Comparison of ENCODE assay signal across 7 cellular contexts in the genomic region with DNA sequence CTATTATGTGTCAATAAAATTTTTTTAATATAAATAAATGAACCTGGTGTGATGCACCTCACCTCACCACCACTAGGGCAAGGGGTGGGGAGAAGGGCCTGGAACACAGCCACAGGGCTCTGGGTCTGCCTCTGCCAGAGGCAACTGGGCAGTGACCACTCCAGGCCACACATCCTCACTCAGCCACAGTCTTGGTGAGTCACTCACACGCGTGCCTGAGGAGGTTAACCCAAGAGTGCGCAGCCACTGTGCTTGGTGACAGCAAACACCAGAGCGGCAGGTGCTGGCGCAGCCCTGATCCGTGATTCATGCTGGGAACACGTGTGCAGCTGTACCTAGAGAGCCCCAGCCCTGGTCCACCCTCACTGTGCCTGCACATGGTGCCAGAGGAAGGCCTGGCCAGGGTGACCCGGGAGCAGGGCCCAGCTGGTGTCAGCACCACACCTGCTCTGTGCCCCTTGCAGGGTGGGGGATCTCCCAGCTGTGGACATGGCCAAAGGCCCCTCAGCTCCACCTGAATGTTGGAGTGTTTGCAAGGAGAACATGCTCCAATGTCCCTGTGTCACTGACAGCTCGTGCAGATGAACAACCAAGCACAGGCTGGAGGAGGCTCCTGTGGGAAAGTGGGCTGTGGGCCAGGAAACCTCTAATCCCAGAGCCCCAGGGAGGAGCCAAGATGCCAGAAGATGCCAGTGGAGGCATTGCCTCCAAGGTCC. TPM values are rescaled to one million over a fixed set of nuclear protein-coding genes. Genes with fewer than 3 reads are reported as not detected.
DNase-seq lines count a peak whose midpoint lies in the region; ATAC-seq, FAIRE-seq and TF ChIP-seq lines count a peak whose summit lies in the region.

No MANE protein-coding gene starts in this region.

- 0 out of 2 replicates have a peak, but pooled peaks cover 3% of the 10 kb centered on the region for H3K9me1 ChIP-seq in IMR-90 (ENCODE audit: insufficient read depth, low read length)

- H2AK5ac ChIP-seq in IMR-90 (ENCODE audit: low read depth, low read length): no peak overlapping the region

- H3K23ac ChIP-seq in IMR-90 (ENCODE audit: low read depth, low read length): no peak overlapping the region

- DNase-seq in DND-41 (no peak), IMR-90 (peak; percentile 43), ascending aorta (ENCODE audit: low spot score in 2 of 2) (peak in 1 of 2 donors; percentile 79), lung (ENCODE audit: low spot score) (peak; percentile 58), hypothalamus (lab: John Stamatoyannopoulos, UW) (no peak), GM12892 (ENCODE audit: insufficient read length) (no peak)

- POLR2A ChIA-PET in IMR-90 (lab: Charles Lee; ENCODE audit: unreplicated experiment): no interaction called here

- dilution Hi-C loops in IMR-90 (cut with HindIII; ENCODE audit: low sequenced_read_pairs, unreplicated experiment): no loop called here

- no peak overlapping the region for H3K27ac ChIP-seq in DND-41 (ENCODE audit: low read length)
- no peak overlapping the region for H3K27ac ChIP-seq in IMR-90 (ENCODE audit: insufficient read depth, low read length)
- peak overlapping the region; percentile 93 to 94 for H3K27ac ChIP-seq in ascending aorta
- no peak overlapping the region for H3K27ac ChIP-seq in lung (ENCODE audit: low read depth in 1 of 2, low read length in 1 of 2)

- ATAC-seq in DND-41 (ENCODE audit: insufficient read depth, low read depth) (no peak), IMR-90 (ENCODE audit: low read depth) (no peak), lung (ENCODE audit: insufficient read depth, low FRiP score) (no peak), HG03039 (IDR thresholded peaks at IDR 0.05; ENCODE audit: unreplicated experiment) (no peak)

- peaks cover 0 to 3% of the 10 kb centered on the region in 2 experiments; a peak in 2 of 4 replicates for H3K79me1 ChIP-seq in IMR-90 (ENCODE audit: low read depth in 1 of 2, low read length in 2 of 2)

- peak; percentile 36 for TF ChIP-seq CTCF in DND-41 (IDR thresholded peaks at IDR 0.05; ENCODE audit: borderline replicate concordance, extremely low read depth, low read length, poor library complexity, severe bottlenecking)
- TF ChIP-seq CTCF in IMR-90 (conservative IDR thresholded peaks at IDR 0.05; ENCODE audit: low read depth, low read length): peak; percentile 27; the same call in 1 of the 2 replicates
- peak; percentile 12 to 30 (median 12) for TF ChIP-seq CTCF in ascending aorta (IDR thresholded peaks at IDR 0.05)
- no peak for TF ChIP-seq CTCF in lung (IDR thresholded peaks at IDR 0.05; ENCODE audit: control extremely low read depth, extremely low read depth)

- peaks cover 22% of the 10 kb centered on the region for H3K4me1 ChIP-seq in DND-41 (ENCODE audit: insufficient read depth, low read length)
- no peaks in the 10 kb centered on the region for H3K4me1 ChIP-seq in IMR-90 (ENCODE audit: control insufficient read depth, insufficient read depth, low read length)
- H3K4me1 ChIP-seq in ascending aorta: peaks cover 0 to 4% of the 10 kb centered on the region in 2 donors
- no peaks in the 10 kb centered on the region for H3K4me1 ChIP-seq in lung (ENCODE audit: control insufficient read depth in 2 of 2, insufficient read depth in 2 of 2, low read length in 2 of 2)

- no peak overlapping the region for H3K9ac ChIP-seq in DND-41 (ENCODE audit: low read depth, low read length)
- H3K9ac ChIP-seq in IMR-90 (ENCODE audit: low read depth, low read length): no peak overlapping the region

- no peak overlapping the region for H2BK20ac ChIP-seq in IMR-90 (ENCODE audit: low read depth, low read length)

- in situ Hi-C loops in IMR-90 (cut with MboI; ENCODE audit: low sequenced_read_pairs): no loop called here

- peaks cover 11% of the 10 kb centered on the region for H3K79me2 ChIP-seq in DND-41 (ENCODE audit: insufficient read depth, low read length)

- H3K4me2 ChIP-seq in DND-41 (ENCODE audit: insufficient read depth, low read length) (peak overlapping the region; percentile 87), IMR-90 (ENCODE audit: low read depth, low read length) (no peak overlapping the region)

- no peaks in the 10 kb centered on the region for H3K9me3 ChIP-seq in DND-41 (ENCODE audit: insufficient read depth, low read length, severe bottlenecking)
- H3K9me3 ChIP-seq in IMR-90 (ENCODE audit: control insufficient read depth, insufficient read depth, low read length): no peaks in the 10 kb centered on the region
- no peaks in the 10 kb centered on the region for H3K9me3 ChIP-seq in ascending aorta
- H3K9me3 ChIP-seq in lung (ENCODE audit: control insufficient read depth in 2 of 2, insufficient read depth in 1 of 2, low read length in 1 of 2): no peaks in the 10 kb centered on the region

- no peak overlapping the region for H2BK15ac ChIP-seq in IMR-90 (ENCODE audit: low read depth, low read length)

- no peak overlapping the region for H3K4ac ChIP-seq in IMR-90 (ENCODE audit: low read depth, low read length)

- H3K36me3 ChIP-seq in DND-41 (ENCODE audit: insufficient read depth, low read length): no peaks in the 10 kb centered on the region
- no peaks in the 10 kb centered on the region for H3K36me3 ChIP-seq in IMR-90 (ENCODE audit: control insufficient read depth, insufficient read depth, low read length)
- H3K36me3 ChIP-seq in ascending aorta: no peaks in the 10 kb centered on the region
- no peaks in the 10 kb centered on the region for H3K36me3 ChIP-seq in lung (ENCODE audit: control insufficient read depth in 2 of 2, insufficient read depth in 2 of 2, low read length in 2 of 2)

- FAIRE-seq in GM12892 (lab: Jason Lieb, UNC): no peak

- TF ChIP-seq POLR2A in IMR-90 (IDR thresholded peaks at IDR 0.05; ENCODE audit: low read depth, low read length): no peak
- TF ChIP-seq POLR2A in GM12892 (IDR thresholded peaks at IDR 0.05; ENCODE audit: low read depth, low read length): no peak

- H3K4me3 ChIP-seq in DND-41 (ENCODE audit: low read depth in 1 of 2, low read length in 2 of 2): no peak overlapping the region
- no peak overlapping the region for H3K4me3 ChIP-seq in IMR-90 (ENCODE audit: insufficient read depth, low read depth, low read length)
- H3K4me3 ChIP-seq in ascending aorta: no peak overlapping the region
- H3K4me3 ChIP-seq in lung: no peak overlapping the region

- H2AFZ ChIP-seq in DND-41 (ENCODE audit: low read depth, low read length): no peak overlapping the region
- H2AFZ ChIP-seq in IMR-90 (replicated peaks; ENCODE audit: low read length, poor library complexity): no peak overlapping the region

- H2AK9ac ChIP-seq in IMR-90 (replicated peaks; ENCODE audit: low read depth, low read length, poor library complexity): no peak overlapping the region

- intact Hi-C loops in IMR-90 (cut with micrococcal nuclease) (no loop called here), ascending aorta (cut with DNase I) (loop anchor here (5.0 kb wide), 3 partner anchors 89 to 396 kb away; a partner anchor contains a TSS)

- H3K56ac ChIP-seq in IMR-90 (ENCODE audit: extremely low read depth, insufficient read depth, low read length): no peak overlapping the region

- no peak for TF ChIP-seq RAD21 in IMR-90 (IDR thresholded peaks at IDR 0.05; ENCODE audit: low read length)

- no peak overlapping the region for H3K14ac ChIP-seq in IMR-90 (replicated peaks; ENCODE audit: low read depth, low read length)

- H3K18ac ChIP-seq in IMR-90 (ENCODE audit: low read depth, low read length): no peak overlapping the region

- no peaks in the 10 kb centered on the region for H3K27me3 ChIP-seq in DND-41 (ENCODE audit: insufficient read depth, low read length, poor library complexity)
- H3K27me3 ChIP-seq in IMR-90 (ENCODE audit: control insufficient read depth, insufficient read depth, low read length): no peaks in the 10 kb centered on the region
- H3K27me3 ChIP-seq in ascending aorta: no peaks in the 10 kb centered on the region
- H3K27me3 ChIP-seq in lung (ENCODE audit: control insufficient read depth, insufficient read depth): no peaks in the 10 kb centered on the region

- no peaks in the 10 kb centered on the region for H4K20me1 ChIP-seq in DND-41 (ENCODE audit: insufficient read depth, low read length)
- no peaks in the 10 kb centered on the region for H4K20me1 ChIP-seq in IMR-90 (ENCODE audit: insufficient read depth, low read length)

- H4K5ac ChIP-seq in IMR-90 (ENCODE audit: low read depth, low read length): no peak overlapping the region

- CTCF ChIA-PET in IMR-90 (lab: Yijun Ruan, JAX): no interaction called here

- H4K8ac ChIP-seq in IMR-90 (ENCODE audit: low read depth in 2 of 2, low read length in 2 of 2): no peak overlapping the region

- no TSS peak for BruUV-seq in IMR-90 (replicated peaks; lab: Mats Ljungman, UMichigan)

- no peak overlapping the region for H4K91ac ChIP-seq in IMR-90 (ENCODE audit: insufficient read depth, low read depth, low read length)

- no peak overlapping the region for H2BK120ac ChIP-seq in IMR-90 (ENCODE audit: low read depth, low read length)

- WGBS in IMR-90 (ENCODE audit: extremely low coverage in 2 of 2, insufficient read length in 1 of 2), 2 experiments: 94% methylated on average over 6 of the region's 9 CpGs; no CpG with 5 or more reads in 1 of the 2 experiments
- WGBS in lung, 2 donors: 87 to 91% methylated on average over 9 of the region's 9 CpGs

- H2BK5ac ChIP-seq in IMR-90 (ENCODE audit: low read depth, low read length, poor library complexity, severe bottlenecking): no peak overlapping the region

TF ChIP-seq in IMR-90, 13 proteins besides CTCF, POLR2A, EP300 and RAD21:
- TF ChIP-seq MAFK (IDR thresholded peaks at IDR 0.05; ENCODE audit: low read depth, low read length) (no peak), FOS (IDR thresholded peaks at IDR 0.05; ENCODE audit: low read depth, low read length) (no peak)

RNA-seq across cellular contexts. Expression of a gene that starts 2.1 kb away (rescaled TPM):
- 26.7 and 30.5 TPM in 2 replicates for total RNA-seq in IMR-90 (2012; rRNA removed)
- polyA plus RNA-seq in IMR-90 (2012; rRNA removed): 43.5 and 44.7 TPM in 2 replicates
- 46.5 and 59.0 TPM in 2 replicates for polyA plus RNA-seq in IMR-90 (2012; cell fraction: cytosol; rRNA removed)
- polyA plus RNA-seq in IMR-90 (2012; cell fraction: nucleus; rRNA removed; ENCODE audit: low replicate concordance): 48.1 and 91.7 TPM in 2 replicates
- total RNA-seq in ascending aorta: 111 TPM
- 10 to 100 TPM; 37.8 to 50.2 TPM for total RNA-seq in lung
- polyA plus RNA-seq in lung: 10 to 100 TPM; 16.9 to 31.9 TPM
- polyA plus RNA-seq in GM12892 (2012; ENCODE audit: missing spikeins): 15.4 TPM

Comparison
In these comparisons a context has a peak if more than half of its experiments do, and no peak if none do; other contexts are left out.
1. DNase-seq: peak in IMR-90 (single experiment) and lung (single experiment); none in DND-41 (single experiment), hypothalamus (0 of 51) and GM12892 (single experiment).
2. H3K27ac ChIP-seq: peak in ascending aorta (2 of 2); none in DND-41 (single experiment), IMR-90 (single experiment) and lung (0 of 2).